Comparison of ENCODE assay signal across 9 cellular contexts in genomic region chr1:239918633-239919032, GRCh38.
"Had no signal": no experiment of that assay in that cellular context is flagged by ENCODE, and none has a peak within 500 bp of the region (broad histone marks: within the 10 kb centered on the region; RNA-seq: fewer than 3 reads in every experiment).

No MANE protein-coding gene starts in this region.

- H3K4me3 ChIP-seq: GM23248, HAP-1 had no signal

- H3K36me3 ChIP-seq: HAP-1 had no signal

- H3K4me1 Mint-ChIP-seq: IgD-negative memory B cell had no signal

- H2AFZ ChIP-seq: GM23248 had no signal

- FAIRE-seq: HepG2 had no signal

- H3K4me3 Mint-ChIP-seq: HFFc6 had no signal

- H3K9me3 Mint-ChIP-seq: HFFc6 had no signal

- ATAC-seq: HCT116, HepG2 had no signal

- H3K27ac Mint-ChIP-seq: HFFc6, IgD-negative memory B cell had no signal

- H3K27ac ChIP-seq: GM23248, HL-60 had no signal

- H3K9ac ChIP-seq: GM23248 had no signal

- H3K27me3 Mint-ChIP-seq: IgD-negative memory B cell had no signal

- H3K9me3 ChIP-seq: HAP-1 had no signal

- DNase-seq: GM23248, GOT3, H7, HFFc6 had no signal
